In the genomic region with DNA sequence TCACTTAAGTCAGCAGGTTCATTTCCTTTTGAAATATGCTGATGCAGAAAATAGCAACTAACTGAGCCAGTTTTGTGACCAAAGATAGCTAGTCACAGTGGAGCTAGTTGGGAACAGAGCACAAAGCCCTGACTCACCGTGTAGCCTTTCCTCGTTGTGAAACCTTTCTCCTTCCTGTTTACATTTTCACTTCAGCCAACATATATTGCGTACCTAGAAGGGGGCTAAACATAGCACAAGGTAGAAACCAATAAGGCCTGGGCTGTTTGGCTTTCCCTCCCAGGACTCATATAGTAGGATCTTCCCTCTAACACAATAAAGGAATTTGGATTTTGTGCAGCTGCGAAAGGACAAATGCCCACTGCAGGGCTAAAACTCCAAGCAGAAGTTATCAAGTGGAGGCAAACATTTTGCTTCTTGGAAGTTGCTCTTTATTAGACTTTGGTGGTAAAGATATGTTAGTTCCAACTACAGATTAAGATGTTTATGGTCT, we compare ENCODE assay signal across 8 cellular contexts. TPM values are rescaled to one million over a fixed set of nuclear protein-coding genes. Genes with fewer than 3 reads are reported as not detected.
DNase-seq lines count a peak whose midpoint lies in the region; ATAC-seq and TF ChIP-seq lines count a peak whose summit lies in the region.

No MANE protein-coding gene starts in this region.

- no peaks in the 10 kb centered on the region for H3K36me3 Mint-ChIP-seq in Calu3 (ENCODE audit: insufficient read depth, unreplicated experiment)

- no TSS peak for BruUV-seq in Calu3 (replicated peaks; lab: Mats Ljungman, UMichigan)

- CTCF ChIA-PET in Calu3 (lab: Charles Lee), result interaction anchor here (0.6 to 1.5 kb wide), 5 partner anchors 14 to 52 kb away, joined by 3 to 8 read pairs (median 3); no protein-coding TSS in a partner anchor
- CTCF ChIA-PET in RWPE1 (lab: Yijun Ruan, JAX), result interaction anchor here (0.6 kb wide), 1 partner anchor 88 kb away, joined by 3 read pairs; no protein-coding TSS in a partner anchor

- POLR2A ChIA-PET in RWPE1 (lab: Yijun Ruan, JAX; ENCODE audit: low non-redundant PET), result no interaction called here

- no peak overlapping the region for H3K4me3 ChIP-seq in fibroblast of mammary gland (ENCODE audit: control insufficient read depth, low read depth, low read length)
- no peak overlapping the region for H3K4me3 ChIP-seq in skeletal muscle cell (ENCODE audit: low read depth, low read length)

- TF ChIP-seq CTCF in Calu3 (IDR thresholded peaks at IDR 0.05; ENCODE audit: unreplicated experiment) (no peak), RWPE1 (conservative IDR thresholded peaks at IDR 0.05; ENCODE audit: low read depth) (no peak), fibroblast of mammary gland (conservative IDR thresholded peaks at IDR 0.05; ENCODE audit: control insufficient read depth, insufficient read depth, low read depth, low read length) (no peak)

- H3K27ac Mint-ChIP-seq in Calu3 (ENCODE audit: unreplicated experiment), result peak overlapping the region; percentile 42

- intact Hi-C loops in Calu3 (cut with micrococcal nuclease; ENCODE audit: unreplicated experiment), result no loop called here

- peaks cover 19% of the 10 kb centered on the region for H3K4me1 Mint-ChIP-seq in Calu3 (ENCODE audit: low read depth, unreplicated experiment)

- no peaks in the 10 kb centered on the region for H3K9me3 Mint-ChIP-seq in Calu3 (ENCODE audit: low read depth, unreplicated experiment)

- no peaks in the 10 kb centered on the region for H3K27me3 Mint-ChIP-seq in Calu3 (ENCODE audit: unreplicated experiment)

- DNase-seq in Calu3 (peak; percentile 72), RWPE1 (ENCODE audit: low spot score) (peak; percentile 77), fibroblast of mammary gland (ENCODE audit: low read depth) (peak; percentile 77), skeletal muscle cell (ENCODE audit: low read depth) (peak; percentile 45), NCI-H446 (lab: John Stamatoyannopoulos, UW) (no peak), mesenteric fat pad (ENCODE audit: low spot score) (no peak)

- no peak overlapping the region for H3K27ac ChIP-seq in RWPE1

- ATAC-seq in GM19324 (IDR thresholded peaks at IDR 0.05; ENCODE audit: low FRiP score, unreplicated experiment), result peak; percentile 89
- ATAC-seq in HG03196 (IDR thresholded peaks at IDR 0.05; ENCODE audit: unreplicated experiment), result peak; percentile 98

- no peak overlapping the region for H3K4me3 Mint-ChIP-seq in Calu3 (ENCODE audit: low read depth, unreplicated experiment)

RNA-seq across cellular contexts. Expression of a gene that starts 24.5 kb away (rescaled TPM):
- total RNA-seq in Calu3 (2022) (15.7 and 15.9 TPM in 2 replicates), mesenteric fat pad (29.0 TPM)

Comparison
In these comparisons a context has a peak if more than half of its experiments do, and no peak if none do; other contexts are left out.
1. DNase-seq: peak in Calu3 (single experiment), RWPE1 (single experiment), fibroblast of mammary gland (single experiment) and skeletal muscle cell (single experiment); none in NCI-H446 (0 of 2) and mesenteric fat pad (single experiment).